2 cellular contexts compared by ENCODE assay signal in genomic region chr6:113031591-113031990, GRCh38.
TF ChIP-seq lines count a peak whose summit lies in the region.

No MANE protein-coding gene starts in this region.

TF ChIP-seq in SK-N-SH treated with all-trans-retinoic acid at 6 μM for 48 hours, 23 proteins besides CTCF, POLR2A, EP300 and RAD21 (continued from another document):
- no peak for TF ChIP-seq TSHZ2 (CRISPR knock-in tag; IDR thresholded peaks at IDR 0.05)
- TF ChIP-seq ARNTL (CRISPR knock-in tag; IDR thresholded peaks at IDR 0.05; ENCODE audit: borderline replicate concordance, low read depth): no peak
- no peak for TF ChIP-seq CSDC2 (CRISPR knock-in tag; IDR thresholded peaks at IDR 0.05)
- no peak for TF ChIP-seq BACH2 (CRISPR knock-in tag; IDR thresholded peaks at IDR 0.05; ENCODE audit: borderline replicate concordance)
- TF ChIP-seq TCF4 (CRISPR knock-in tag; IDR thresholded peaks at IDR 0.05; ENCODE audit: borderline replicate concordance): no peak
- TF ChIP-seq POU6F1 (CRISPR knock-in tag; IDR thresholded peaks at IDR 0.05; ENCODE audit: borderline replicate concordance, low read depth): no peak
- no peak for TF ChIP-seq RARB (CRISPR knock-in tag; IDR thresholded peaks at IDR 0.05)
- no peak for TF ChIP-seq ESRRG (CRISPR knock-in tag; IDR thresholded peaks at IDR 0.05)
- no peak for TF ChIP-seq ZNF70 (CRISPR knock-in tag; IDR thresholded peaks at IDR 0.05)
- no peak for TF ChIP-seq PPARA (CRISPR knock-in tag; IDR thresholded peaks at IDR 0.05; ENCODE audit: borderline replicate concordance)
- no peak for TF ChIP-seq ZFP30 (CRISPR knock-in tag; IDR thresholded peaks at IDR 0.05)
- no peak for TF ChIP-seq GLIS3 (CRISPR knock-in tag; IDR thresholded peaks at IDR 0.05)
- TF ChIP-seq ISL1 (CRISPR knock-in tag; IDR thresholded peaks at IDR 0.05): no peak
- TF ChIP-seq SNAI2 (CRISPR knock-in tag; IDR thresholded peaks at IDR 0.05): no peak
- TF ChIP-seq CSRNP3 (CRISPR knock-in tag; IDR thresholded peaks at IDR 0.05): no peak
- no peak for TF ChIP-seq OSR1 (CRISPR knock-in tag; IDR thresholded peaks at IDR 0.05)
- TF ChIP-seq ZFP3 (CRISPR knock-in tag; IDR thresholded peaks at IDR 0.05): no peak
- TF ChIP-seq ZNF8 (CRISPR knock-in tag; IDR thresholded peaks at IDR 0.05): no peak

TF ChIP-seq in SK-N-SH, 30 proteins besides CTCF, POLR2A, EP300 and RAD21 (continued from another document):
- TF ChIP-seq PBX3 (IDR thresholded peaks at IDR 0.05) (no peak), ELF1 (IDR thresholded peaks at IDR 0.05) (no peak), ZBTB33 (IDR thresholded peaks at IDR 0.05; ENCODE audit: borderline replicate concordance, low read depth) (no peak), EZH2phosphoT487 (IDR thresholded peaks at IDR 0.05; ENCODE audit: borderline replicate concordance, low read depth) (no peak)
